ENCODE assay signal across 15 cellular contexts in the genomic region with DNA sequence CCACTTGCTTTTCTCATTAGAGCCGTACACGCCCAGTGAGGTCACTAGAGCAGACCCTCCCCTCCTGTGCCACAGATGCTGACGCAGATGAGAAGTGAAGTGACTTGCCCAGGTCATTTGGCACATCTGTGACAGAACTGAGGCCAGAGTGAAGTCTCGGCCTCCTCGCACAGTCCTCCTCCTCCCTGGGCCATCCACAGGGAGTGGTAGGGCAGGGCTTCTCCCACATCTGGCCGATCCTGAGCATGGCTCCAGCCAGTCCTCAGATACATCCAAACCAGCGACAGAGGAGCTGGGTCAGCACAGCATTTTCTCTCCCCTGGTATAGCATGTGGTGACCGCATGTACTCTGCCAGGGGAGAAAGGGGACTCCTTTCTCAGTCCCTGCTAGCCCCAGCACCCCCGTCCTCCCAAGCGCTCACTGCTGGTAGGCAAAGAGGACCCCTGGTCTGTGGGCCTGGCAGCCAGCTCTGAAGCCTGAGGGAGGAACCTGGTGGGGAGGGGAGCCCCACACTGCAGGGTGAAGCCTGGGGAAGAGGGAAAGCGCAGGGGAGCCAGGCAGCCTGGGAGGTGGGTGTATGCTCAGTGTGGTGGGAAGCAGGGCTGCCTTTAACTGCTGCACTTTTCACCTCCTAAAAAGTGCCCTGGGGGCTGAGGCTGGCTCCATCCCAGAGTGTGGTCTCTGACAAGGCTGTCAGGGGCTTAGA. TPM values are rescaled to one million over a fixed set of nuclear protein-coding genes. Genes with fewer than 3 reads are reported as not detected.
DNase-seq lines count a peak whose midpoint lies in the region; ATAC-seq and TF ChIP-seq lines count a peak whose summit lies in the region.
"Had no signal": no experiment of that assay in that cellular context is flagged by ENCODE, and none has a peak within 500 bp of the region (broad histone marks: within the 10 kb centered on the region; RNA-seq: fewer than 3 reads in every experiment).

No MANE protein-coding gene starts in this region.

- H2BK15ac ChIP-seq in neuronal stem cell (ENCODE audit: low read length), result peak overlapping the region; percentile 20

- 89% methylated on average over 11 of the region's 11 CpGs for WGBS in heart right ventricle, 2 donors
- no CpG with 5 or more reads among the region's 11 CpGs for WGBS in neuronal stem cell (ENCODE audit: extremely low coverage in 2 of 2, insufficient read length in 2 of 2, insufficient replicate concordance in 1 of 2), 2 donors

- intact Hi-C loops in Panc1 (cut with micrococcal nuclease; ENCODE audit: unreplicated experiment) (no loop called here), heart right ventricle (cut with DNase I) (loop anchor here in 5 of 10 donors (5.0 to 10.0 kb wide), 5 partner anchors 130 to 670 kb away; no protein-coding TSS in a partner anchor)

- H2BK120ac ChIP-seq in neuronal stem cell (ENCODE audit: low read depth, low read length), result peak overlapping the region; percentile 53

- H2BK5ac ChIP-seq in neuronal stem cell (ENCODE audit: low read length), result peak overlapping the region; percentile 63

- H3K27ac Mint-ChIP-seq in type B pancreatic cell, result no peak overlapping the region

- peaks cover 37% of the 10 kb centered on the region for H3K4me1 Mint-ChIP-seq in type B pancreatic cell (ENCODE audit: unreplicated experiment)

- peaks cover 1% of the 10 kb centered on the region for H3K79me1 ChIP-seq in neuronal stem cell (ENCODE audit: low read depth, low read length)

- in situ Hi-C loops in Panc1 (cut with HindIII; ENCODE audit: low pct_unique_long_range_greater_than_20kb, low sequenced_read_pairs), result no loop called here

- H3K4me3 ChIP-seq in BE2C (ENCODE audit: low read depth, low read length) (no peak overlapping the region), Panc1 (ENCODE audit: low read depth in 2 of 2, low read length in 2 of 2) (no peak overlapping the region), heart right ventricle (no peak overlapping the region), neuronal stem cell (ENCODE audit: low read length in 2 of 2) (no peak overlapping the region)
- H3K4me3 ChIP-seq: A549 had no signal

- DNase-seq in BE2C, result peak; percentile 96
- DNase-seq in Panc1 (ENCODE audit: low read depth, low spot score), result no peak
- DNase-seq in heart right ventricle, result no peak
- DNase-seq in neuronal stem cell (ENCODE audit: low spot score), result no peak
- DNase-seq in activated CD4-positive, alpha-beta T cell treated with anti-CD3 and anti-CD28 coated beads for 4 hours, result no peak
- no peak for DNase-seq in DMS 273 (lab: John Stamatoyannopoulos, UW; ENCODE audit: unreplicated experiment)
- DNase-seq in type B pancreatic cell (ENCODE audit: extremely low spot score, unreplicated experiment), result no peak
- DNase-seq: Caco-2, DMS53, HCEC 1CT, NCI-H1436 treated with DMSO at 0.1 percent for 48 hours, NCI-H2081 treated with DMSO at 0.1 percent for 48 hours, NCI-H526 had no signal

- H3K4ac ChIP-seq in neuronal stem cell (ENCODE audit: low read length), result no peak overlapping the region

- H4K8ac ChIP-seq in neuronal stem cell (ENCODE audit: low read depth, low read length), result no peak overlapping the region

- H3K27me3 Mint-ChIP-seq in type B pancreatic cell, result peaks cover 16% of the 10 kb centered on the region

- H3K23ac ChIP-seq in neuronal stem cell (ENCODE audit: low read depth, low read length, poor library complexity), result no peak overlapping the region

- no peaks in the 10 kb centered on the region for H3K36me3 Mint-ChIP-seq in type B pancreatic cell

- H3K4me3 Mint-ChIP-seq in type B pancreatic cell, result no peak overlapping the region

- H2BK12ac ChIP-seq in neuronal stem cell (ENCODE audit: low read length), result no peak overlapping the region

- no peak for ATAC-seq in Panc1
- peak in 5 of 8 donors; percentile 26 to 38 (median 35) for ATAC-seq in heart right ventricle
- ATAC-seq: A549 had no signal

- H3K4me1 ChIP-seq in BE2C, result peaks cover 56% of the 10 kb centered on the region
- peaks cover 20% of the 10 kb centered on the region; the same call in 1 of the 2 replicates for H3K4me1 ChIP-seq in Panc1 (ENCODE audit: control insufficient read depth, insufficient read depth, low read length)
- H3K4me1 ChIP-seq in heart right ventricle, result peaks cover 0 to 40% (median 9%) of the 10 kb centered on the region in 9 donors
- peaks cover 2 to 10% of the 10 kb centered on the region in 2 donors for H3K4me1 ChIP-seq in neuronal stem cell (ENCODE audit: control insufficient read depth in 2 of 2, insufficient read depth in 1 of 2, low read depth in 1 of 2, low read length in 2 of 2)
- H3K4me1 ChIP-seq: A549, Caco-2 had no signal

- POLR2A ChIA-PET in Panc1 (lab: Charles Lee), result no interaction called here

- no peak overlapping the region for H4K91ac ChIP-seq in neuronal stem cell (ENCODE audit: low read depth, low read length, poor library complexity)

- peak overlapping the region; percentile 77 for H3K18ac ChIP-seq in neuronal stem cell (ENCODE audit: low read length)

- no peak overlapping the region for H3K4me2 ChIP-seq in neuronal stem cell (ENCODE audit: insufficient read depth, low read length, poor library complexity, severe bottlenecking)
- H3K4me2 ChIP-seq: A549 had no signal

- no TSS peak for BruUV-seq in Panc1 (replicated peaks; lab: Mats Ljungman, UMichigan)

- H2AK5ac ChIP-seq in neuronal stem cell (ENCODE audit: low read depth, low read length), result peak overlapping the region; percentile 87

- H3K9ac ChIP-seq in neuronal stem cell (ENCODE audit: low read depth, low read length, poor library complexity), result peak overlapping the region; percentile 32

- H3K36me3 ChIP-seq in BE2C (no peaks in the 10 kb centered on the region), Panc1 (ENCODE audit: control insufficient read depth, insufficient read depth, low read length) (no peaks in the 10 kb centered on the region), heart right ventricle (no peaks in the 10 kb centered on the region), neuronal stem cell (replicated peaks in 1 of 2; ENCODE audit: control insufficient read depth in 2 of 2, insufficient read depth in 2 of 2, low read length in 2 of 2) (no peaks in the 10 kb centered on the region)

- no peaks in the 10 kb centered on the region for H3K9me3 ChIP-seq in BE2C
- no peaks in the 10 kb centered on the region for H3K9me3 ChIP-seq in Panc1 (ENCODE audit: control insufficient read depth, insufficient read depth, low read depth, low read length)
- no peaks in the 10 kb centered on the region for H3K9me3 ChIP-seq in heart right ventricle
- H3K9me3 ChIP-seq in neuronal stem cell (replicated peaks in 1 of 2; ENCODE audit: control insufficient read depth in 2 of 2, insufficient read depth in 1 of 2, low read depth in 1 of 2, low read length in 2 of 2), result no peaks in the 10 kb centered on the region
- H3K9me3 ChIP-seq: A549, Caco-2 had no signal

- no peak for TF ChIP-seq CTCF in BE2C (IDR thresholded peaks at IDR 0.05; ENCODE audit: low read depth, low read length)
- TF ChIP-seq CTCF in Panc1 (IDR thresholded peaks at IDR 0.05), result no peak
- TF ChIP-seq CTCF in heart right ventricle (IDR thresholded peaks at IDR 0.05), result no peak
- TF ChIP-seq CTCF in type B pancreatic cell (conservative IDR thresholded peaks at IDR 0.05), result no peak

- no peaks in the 10 kb centered on the region for H3K9me3 Mint-ChIP-seq in type B pancreatic cell

- H2AFZ ChIP-seq in neuronal stem cell (ENCODE audit: low read length), result no peak overlapping the region

- H3K27me3 ChIP-seq in BE2C, result no peaks in the 10 kb centered on the region
- no peaks in the 10 kb centered on the region for H3K27me3 ChIP-seq in Panc1 (ENCODE audit: control insufficient read depth, insufficient read depth, low read length)
- peaks cover 0 to 6% (median 0%) of the 10 kb centered on the region in 7 donors for H3K27me3 ChIP-seq in heart right ventricle
- H3K27me3 ChIP-seq in neuronal stem cell (ENCODE audit: control insufficient read depth in 3 of 3, insufficient read depth in 3 of 3, low read depth in 1 of 3, low read length in 3 of 3), result peaks cover 0 to 2% (median 0%) of the 10 kb centered on the region in 3 experiments

- H3K27ac ChIP-seq in Panc1 (ENCODE audit: low read length) (peak overlapping the region; percentile 24), heart right ventricle (peak overlapping the region in 3 of 10 donors; percentile 15 to 56 (median 55)), neuronal stem cell (replicated peaks; ENCODE audit: low read length) (no peak overlapping the region)
- H3K27ac ChIP-seq: A549 had no signal

- H3K14ac ChIP-seq in neuronal stem cell (ENCODE audit: low read length), result no peak overlapping the region

- CTCF ChIA-PET in Panc1 (lab: Charles Lee), result no interaction called here

RNA-seq across cellular contexts. Expression of a gene that starts 15.1 kb away (rescaled TPM):
- 107 TPM for polyA plus RNA-seq in BE2C (2012; ENCODE audit: insufficient read depth, insufficient read length, low read depth)
- total RNA-seq in Panc1 (2021; ENCODE audit: unreplicated experiment) (35.6 TPM), heart right ventricle (10 to 100 TPM in 5 of 10 donors, 1 to 10 TPM in 5; 4.6 to 21.8 (median 10.0) TPM), type B pancreatic cell (ENCODE audit: low replicate concordance) (8.7 and 55.9 TPM in 2 replicates)
- 30.7 TPM for polyA plus RNA-seq in Panc1 (2012; ENCODE audit: insufficient read length)
- 10 to 100 TPM; 13.4 to 31.1 TPM for polyA plus RNA-seq in heart right ventricle
- polyA plus RNA-seq in neuronal stem cell (2013, experiment 1 of 2), result not detected
- polyA plus RNA-seq in neuronal stem cell (2013, experiment 2 of 2), result not detected
- total RNA-seq: OCI-LY7 had no signal
